ENCODE assay signal across 8 cellular contexts in genomic region chr5:135426102-135427082, GRCh38. TPM values are rescaled to one million over a fixed set of nuclear protein-coding genes. Genes with fewer than 3 reads are reported as not detected.
DNase-seq lines count a peak whose midpoint lies in the region; ATAC-seq and TF ChIP-seq lines count a peak whose summit lies in the region.

No MANE protein-coding gene starts in this region.

- peaks cover 8% of the 10 kb centered on the region for H3K9me3 Mint-ChIP-seq in type B pancreatic cell

- no peak overlapping the region for H3K27ac Mint-ChIP-seq in type B pancreatic cell

- peak; percentile 76 for ATAC-seq in GM18517 (IDR thresholded peaks at IDR 0.05; ENCODE audit: unreplicated experiment)
- ATAC-seq in HG02981 (IDR thresholded peaks at IDR 0.05; ENCODE audit: unreplicated experiment): peak; percentile 95
- no peak for ATAC-seq in omental fat pad (ENCODE audit: low FRiP score)

- H3K36me3 Mint-ChIP-seq in type B pancreatic cell: no peaks in the 10 kb centered on the region

- H3K27me3 Mint-ChIP-seq in type B pancreatic cell: peaks cover 6% of the 10 kb centered on the region

- DNase-seq in CMK (ENCODE audit: low read depth): peak; percentile 40
- DNase-seq in NCI-H2227 (lab: John Stamatoyannopoulos, UW; ENCODE audit: unreplicated experiment): peak; percentile 50
- DNase-seq in activated gamma-delta T cell treated with anti-CD3 and anti-CD28 coated beads, Interleukin-2, amount 50 U/mL, for 16 hours (ENCODE audit: low read depth): peak; percentile 9
- DNase-seq in iPS-NIHi11 (ENCODE audit: low spot score): peak; percentile 72
- no peak for DNase-seq in type B pancreatic cell (ENCODE audit: extremely low spot score, unreplicated experiment)
- DNase-seq in omental fat pad (ENCODE audit: low spot score): no peak

- no peak overlapping the region for H3K4me3 Mint-ChIP-seq in type B pancreatic cell

- H3K4me1 Mint-ChIP-seq in type B pancreatic cell (ENCODE audit: unreplicated experiment): peaks cover 16% of the 10 kb centered on the region

- peak; percentile 78 for TF ChIP-seq CTCF in type B pancreatic cell (conservative IDR thresholded peaks at IDR 0.05)
- no peak for TF ChIP-seq CTCF in omental fat pad (IDR thresholded peaks at IDR 0.05)

RNA-seq across cellular contexts. Expression of gene DCANP1, which starts 20.8 kb away (rescaled TPM):
- total RNA-seq in type B pancreatic cell (ENCODE audit: low replicate concordance) (not detected in 2 replicates), omental fat pad (under 1 TPM in 1 of 4 donors, not detected in 3; 0.19 TPM)

RNA-seq across cellular contexts. Expression of gene TIFAB, which starts 25.8 kb away (rescaled TPM):
- not detected in 2 replicates for total RNA-seq in type B pancreatic cell (ENCODE audit: low replicate concordance)
- total RNA-seq in omental fat pad: not detected

RNA-seq across cellular contexts. Expression of gene MACROH2A1, which starts 27.4 kb away (rescaled TPM):
- total RNA-seq in type B pancreatic cell (ENCODE audit: low replicate concordance): 241 and 254 TPM in 2 replicates
- 100 to 1,000 TPM; 182 to 443 (median 319) TPM for total RNA-seq in omental fat pad

Comparison
In these comparisons a context has a peak if more than half of its experiments do, and no peak if none do; other contexts are left out.
1. DNase-seq: peak in CMK (single experiment), NCI-H2227 (single experiment), activated gamma-delta T cell treated with anti-CD3 and anti-CD28 coated beads, Interleukin-2, amount 50 U/mL, for 16 hours (single experiment) and iPS-NIHi11 (single experiment); none in type B pancreatic cell (single experiment) and omental fat pad (single experiment).